In the genomic region with DNA sequence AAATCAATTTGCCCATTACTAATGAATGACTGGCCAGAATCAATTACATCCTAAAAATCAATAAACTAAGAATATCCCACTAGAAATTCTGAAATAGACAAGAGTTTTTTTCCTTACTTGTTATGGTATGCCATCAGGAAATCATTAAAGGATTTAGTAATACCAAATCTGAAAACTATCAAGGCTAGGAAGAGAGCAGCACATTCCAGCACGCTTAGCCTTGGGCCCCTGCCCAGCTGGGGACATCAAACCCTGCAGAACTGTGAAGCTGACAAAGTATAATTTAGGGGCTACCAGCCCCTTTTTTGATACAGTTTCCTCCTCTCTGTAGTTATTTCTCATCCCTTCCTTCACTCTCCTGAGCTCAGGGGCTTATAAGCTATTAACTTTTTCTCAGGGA, we compare ENCODE assay signal across 16 cellular contexts.
A peak's percentile ranks its signal among the peaks of the same experiment; 100 is the strongest.
DNase-seq lines count a peak whose midpoint lies in the region; TF ChIP-seq lines count a peak whose summit lies in the region.
"Had no signal": no experiment of that assay in that cellular context is flagged by ENCODE, and none has a peak within 500 bp of the region (broad histone marks: within the 10 kb centered on the region; RNA-seq: fewer than 3 reads in every experiment).

No MANE protein-coding gene starts in this region.

- TF ChIP-seq CTCF in AG09309 (IDR thresholded peaks at IDR 0.05; ENCODE audit: control insufficient read depth, insufficient read depth, low read depth, low read length, missing control alignments) (no peak), choroid plexus epithelial cell (conservative IDR thresholded peaks at IDR 0.05; ENCODE audit: low read depth, low read length) (no peak), breast epithelium (IDR thresholded peaks at IDR 0.05) (no peak)

- H2BK12ac ChIP-seq in mesenchymal stem cell (ENCODE audit: low read length in 2 of 2) = no peak overlapping the region

- no peaks in the 10 kb centered on the region for H3K9me3 ChIP-seq in mesenchymal stem cell (ENCODE audit: control insufficient read depth, low read length)
- no peaks in the 10 kb centered on the region for H3K9me3 ChIP-seq in breast epithelium
- H3K9me3 ChIP-seq: SJSA1 had no signal

- H3K4me1 ChIP-seq in mesenchymal stem cell (ENCODE audit: control insufficient read depth, insufficient read depth, low read depth, low read length) (no peaks in the 10 kb centered on the region), breast epithelium (no peaks in the 10 kb centered on the region)
- H3K4me1 ChIP-seq: SJSA1 had no signal

- no peaks in the 10 kb centered on the region for H3K79me1 ChIP-seq in mesenchymal stem cell (replicated peaks; ENCODE audit: low read length, poor library complexity, severe bottlenecking)

- no peak overlapping the region for H3K18ac ChIP-seq in mesenchymal stem cell (ENCODE audit: low read depth in 1 of 2, low read length in 2 of 2)

- H4K8ac ChIP-seq in mesenchymal stem cell (ENCODE audit: low read length) = no peak overlapping the region

- peak overlapping the region; percentile 18 for H3K9ac ChIP-seq in mesenchymal stem cell (ENCODE audit: low read length)

- no peak overlapping the region for H4K91ac ChIP-seq in mesenchymal stem cell (ENCODE audit: low read length)

- H2AK5ac ChIP-seq in mesenchymal stem cell (ENCODE audit: low read length, severe bottlenecking) = no peak overlapping the region

- H3K27me3 ChIP-seq in mesenchymal stem cell (ENCODE audit: control insufficient read depth in 1 of 2, insufficient read depth in 1 of 2, low read length in 2 of 2) (no peaks in the 10 kb centered on the region), breast epithelium (no peaks in the 10 kb centered on the region)
- H3K27me3 ChIP-seq: SJSA1 had no signal

- no peak overlapping the region for H3K4me3 ChIP-seq in AG09309 (ENCODE audit: control insufficient read depth, low read depth, low read length)
- H3K4me3 ChIP-seq in choroid plexus epithelial cell (ENCODE audit: low read depth, low read length) = no peak overlapping the region
- H3K4me3 ChIP-seq in mesenchymal stem cell (ENCODE audit: insufficient read depth in 1 of 2, low read depth in 1 of 2, low read length in 2 of 2) = no peak overlapping the region
- no peak overlapping the region for H3K4me3 ChIP-seq in breast epithelium
- H3K4me3 ChIP-seq: PC-9, SJSA1 had no signal

- H3K4ac ChIP-seq in mesenchymal stem cell (ENCODE audit: low read depth in 1 of 2, low read length in 2 of 2) = no peak overlapping the region

- no peak overlapping the region for H2BK5ac ChIP-seq in mesenchymal stem cell (ENCODE audit: low read depth, low read length, poor library complexity, severe bottlenecking)

- no peak overlapping the region for H3K23ac ChIP-seq in mesenchymal stem cell (ENCODE audit: low read length in 2 of 2)

- H3K14ac ChIP-seq in mesenchymal stem cell (ENCODE audit: low read length in 2 of 2) = no peak overlapping the region

- H2BK120ac ChIP-seq in mesenchymal stem cell (ENCODE audit: low read depth, low read length) = no peak overlapping the region

- no peak for TF ChIP-seq POLR2A in breast epithelium (IDR thresholded peaks at IDR 0.05)

- H2AFZ ChIP-seq in mesenchymal stem cell (ENCODE audit: low read depth, low read length) = no peak overlapping the region
- H2AFZ ChIP-seq: PC-9 had no signal

- H3K36me3 ChIP-seq in mesenchymal stem cell (ENCODE audit: control insufficient read depth in 1 of 2, insufficient read depth in 2 of 2, low read depth in 1 of 2, low read length in 2 of 2) = no peaks in the 10 kb centered on the region
- H3K36me3 ChIP-seq in breast epithelium = no peaks in the 10 kb centered on the region
- H3K36me3 ChIP-seq: SJSA1 had no signal

- H3K27ac ChIP-seq in mesenchymal stem cell (ENCODE audit: low read length, poor library complexity, severe bottlenecking) (no peak overlapping the region), breast epithelium (no peak overlapping the region), caudate nucleus (ENCODE audit: low read depth, low read length) (no peak overlapping the region)
- H3K27ac ChIP-seq: PC-9, SJSA1 had no signal

- no peak overlapping the region for H3K4me2 ChIP-seq in mesenchymal stem cell (ENCODE audit: low read length, poor library complexity, severe bottlenecking)
- H3K4me2 ChIP-seq: PC-9 had no signal

- no peak overlapping the region for H2BK15ac ChIP-seq in mesenchymal stem cell (ENCODE audit: low read depth, poor library complexity, severe bottlenecking)

- WGBS in mesenchymal stem cell = 94% methylated on average over 1 of the region's 1 CpG

- intact Hi-C loops in breast epithelium (cut with DNase I; ENCODE audit: low total_unique reads) = no loop called here

- DNase-seq in AG09309 (ENCODE audit: low read depth) (peak; percentile 38), GM04504 (ENCODE audit: low read depth) (peak; percentile 76), choroid plexus epithelial cell (ENCODE audit: low read depth) (peak; percentile 6), mesenchymal stem cell (no peak), KG1 (lab: John Stamatoyannopoulos, UW) (no peak), breast epithelium (ENCODE audit: low spot score in 2 of 2) (no peak), caudate nucleus (lab: John Stamatoyannopoulos, UW) (no peak), HPDE6-E6E7 (ENCODE audit: extremely low spot score) (no peak)
- DNase-seq: CD4-positive, alpha-beta T cell; HFFc6; NCI-H1417; NCI-H1930; NCI-H510A treated with DMSO at 0.1 percent for 48 hours; NCI-H82; PC-9 had no signal

Comparison
In these comparisons a context has a peak if more than half of its experiments do, and no peak if none do; other contexts are left out.
1. DNase-seq: peak in AG09309 (single experiment), GM04504 (single experiment) and choroid plexus epithelial cell (single experiment); none in mesenchymal stem cell (single experiment), KG1 (single experiment), breast epithelium (0 of 2), caudate nucleus (0 of 61) and HPDE6-E6E7 (single experiment).